10 cellular contexts compared by ENCODE assay signal in genomic region chr6:151291145-151292055, GRCh38. TPM values are rescaled to one million over a fixed set of nuclear protein-coding genes. Genes with fewer than 3 reads are reported as not detected.
DNase-seq lines count a peak whose midpoint lies in the region; ATAC-seq and TF ChIP-seq lines count a peak whose summit lies in the region.
"Had no signal": no experiment of that assay in that cellular context is flagged by ENCODE, and none has a peak within 500 bp of the region (broad histone marks: within the 10 kb centered on the region; RNA-seq: fewer than 3 reads in every experiment).

No MANE protein-coding gene starts in this region.

- dilution Hi-C loops in IMR-90 (cut with HindIII; ENCODE audit: low sequenced_read_pairs, unreplicated experiment) = no loop called here

- BruUV-seq in IMR-90 (replicated peaks; lab: Mats Ljungman, UMichigan) = no TSS peak

- in situ Hi-C loops in IMR-90 (cut with MboI; ENCODE audit: low sequenced_read_pairs) = no loop called here

- H2BK5ac ChIP-seq in IMR-90 (ENCODE audit: low read depth, low read length, poor library complexity, severe bottlenecking) = peak overlapping the region; percentile 86

- H3K9ac ChIP-seq in IMR-90 (ENCODE audit: low read depth, low read length) = peak overlapping the region; percentile 76
- H3K9ac ChIP-seq: KMS-11 had no signal

- H3K79me1 ChIP-seq in IMR-90 (ENCODE audit: low read depth in 1 of 2, low read length in 2 of 2) = peaks cover 3 to 18% of the 10 kb centered on the region in 2 experiments; a peak in 3 of 4 replicates

- peak overlapping the region; percentile 85 for H3K14ac ChIP-seq in IMR-90 (replicated peaks; ENCODE audit: low read depth, low read length)

- H3K4me3 ChIP-seq in IMR-90 (ENCODE audit: insufficient read depth, low read depth, low read length) (no peak overlapping the region), coronary artery (peak overlapping the region; percentile 23), stomach (no peak overlapping the region), SJCRH30 (no peak overlapping the region)

- peak overlapping the region; percentile 87 for H2BK120ac ChIP-seq in IMR-90 (ENCODE audit: low read depth, low read length)

- peaks cover 25% of the 10 kb centered on the region for H3K4me1 ChIP-seq in IMR-90 (ENCODE audit: control insufficient read depth, insufficient read depth, low read length)
- peaks cover 0 to 38% (median 23%) of the 10 kb centered on the region in 4 donors for H3K4me1 ChIP-seq in stomach
- no peaks in the 10 kb centered on the region for H3K4me1 ChIP-seq in SJCRH30

- H3K36me3 ChIP-seq in IMR-90 (ENCODE audit: control insufficient read depth, insufficient read depth, low read length) (no peaks in the 10 kb centered on the region), stomach (no peaks in the 10 kb centered on the region), SJCRH30 (no peaks in the 10 kb centered on the region)

- H2AK9ac ChIP-seq in IMR-90 (replicated peaks; ENCODE audit: low read depth, low read length, poor library complexity) = no peak overlapping the region

- intact Hi-C loops in IMR-90 (cut with micrococcal nuclease) (no loop called here), stomach (cut with DNase I; ENCODE audit: low total_unique reads) (no loop called here)

- peak overlapping the region; percentile 76; the same call in 1 of the 2 replicates for H3K23ac ChIP-seq in IMR-90 (ENCODE audit: low read depth, low read length)

- POLR2A ChIA-PET in IMR-90 (lab: Charles Lee; ENCODE audit: unreplicated experiment) = interaction anchor here (0.6 kb wide), 1 partner anchor 99 kb away, joined by 3 read pairs; no protein-coding TSS in a partner anchor

- peak; percentile 96 for DNase-seq in IMR-90
- DNase-seq in coronary artery (ENCODE audit: low spot score) = peak; percentile 93
- peak; percentile 75 for DNase-seq in kidney tubule cell (ENCODE audit: low spot score)
- DNase-seq in stomach = no peak
- DNase-seq in AG20443 (ENCODE audit: low spot score) = no peak
- no peak for DNase-seq in SJCRH30
- no peak for DNase-seq in omental fat pad (ENCODE audit: low spot score)

- peak; percentile 98 for TF ChIP-seq EP300 in stomach (IDR thresholded peaks at IDR 0.05)

- CTCF ChIA-PET in IMR-90 (lab: Yijun Ruan, JAX) = interaction anchor here (0.8 kb wide), 1 partner anchor 277 kb away, joined by 3 read pairs; no protein-coding TSS in a partner anchor

- no CpG with 5 or more reads among the region's 11 CpGs for WGBS in IMR-90 (ENCODE audit: extremely low coverage in 2 of 2, insufficient read length in 1 of 2), 2 experiments
- whole genome bisulfite sequencing in stomach, 5 donors = 36 to 45% (median 39%) methylated on average over 11 of the region's 11 CpGs

- H2BK15ac ChIP-seq in IMR-90 (ENCODE audit: low read depth, low read length) = peak overlapping the region; percentile 81; the same call in 1 of the 3 replicates

- no peak for TF ChIP-seq POLR2A in IMR-90 (IDR thresholded peaks at IDR 0.05; ENCODE audit: low read depth, low read length)
- no peak for TF ChIP-seq POLR2A in stomach (IDR thresholded peaks at IDR 0.05)

- peak overlapping the region; percentile 87 for H4K5ac ChIP-seq in IMR-90 (ENCODE audit: low read depth, low read length)

- peak overlapping the region; percentile 77 for H2AFZ ChIP-seq in IMR-90 (replicated peaks; ENCODE audit: low read length, poor library complexity)

- H2BK20ac ChIP-seq in IMR-90 (ENCODE audit: low read depth, low read length) = peak overlapping the region; percentile 89

- H3K4ac ChIP-seq in IMR-90 (ENCODE audit: low read depth, low read length) = peak overlapping the region; percentile 82

- H3K9me3 ChIP-seq in IMR-90 (ENCODE audit: control insufficient read depth, insufficient read depth, low read length) = no peaks in the 10 kb centered on the region
- H3K9me3 ChIP-seq in stomach = no peaks in the 10 kb centered on the region
- H3K9me3 ChIP-seq in SJCRH30 (replicated peaks) = no peaks in the 10 kb centered on the region

- no peaks in the 10 kb centered on the region for H3K27me3 ChIP-seq in IMR-90 (ENCODE audit: control insufficient read depth, insufficient read depth, low read length)
- peaks cover 0 to 5% (median 0%) of the 10 kb centered on the region in 3 donors for H3K27me3 ChIP-seq in stomach
- H3K27me3 ChIP-seq in SJCRH30 = no peaks in the 10 kb centered on the region

- TF ChIP-seq CTCF in IMR-90 (conservative IDR thresholded peaks at IDR 0.05; ENCODE audit: low read depth, low read length) (no peak), coronary artery (IDR thresholded peaks at IDR 0.05) (no peak), stomach (IDR thresholded peaks at IDR 0.05) (no peak), omental fat pad (IDR thresholded peaks at IDR 0.05) (no peak)

- no peaks in the 10 kb centered on the region for H4K20me1 ChIP-seq in IMR-90 (ENCODE audit: insufficient read depth, low read length)

- TF ChIP-seq RAD21 in IMR-90 (IDR thresholded peaks at IDR 0.05; ENCODE audit: low read length) = no peak

- peak overlapping the region; percentile 73 to 88 for H4K8ac ChIP-seq in IMR-90 (ENCODE audit: low read depth in 2 of 2, low read length in 2 of 2)

- H3K9me1 ChIP-seq in IMR-90 (ENCODE audit: insufficient read depth, low read length) = peaks cover 10% of the 10 kb centered on the region

- ATAC-seq in IMR-90 (ENCODE audit: low read depth) (peak; percentile 88), GM19328 (IDR thresholded peaks at IDR 0.05; ENCODE audit: unreplicated experiment) (no peak), omental fat pad (ENCODE audit: low FRiP score) (no peak)
- ATAC-seq: activated CD4-positive, CD25-positive, alpha-beta regulatory T cell treated with anti-CD3 and anti-CD28 coated beads, Interleukin-2, amount 50 U/mL, for 24 hours had no signal

- H3K56ac ChIP-seq in IMR-90 (ENCODE audit: extremely low read depth, insufficient read depth, low read length) = peak overlapping the region; percentile 72; the same call in 1 of the 2 replicates

- H3K4me2 ChIP-seq in IMR-90 (ENCODE audit: low read depth, low read length) = peak overlapping the region; percentile 52
- H3K4me2 ChIP-seq: KMS-11 had no signal

- peak overlapping the region; percentile 83 for H2AK5ac ChIP-seq in IMR-90 (ENCODE audit: low read depth, low read length)

- peak overlapping the region; percentile 94 for H3K18ac ChIP-seq in IMR-90 (ENCODE audit: low read depth, low read length)

- peak overlapping the region; percentile 93 for H3K27ac ChIP-seq in IMR-90 (ENCODE audit: insufficient read depth, low read length)
- H3K27ac ChIP-seq in coronary artery = peak overlapping the region; percentile 61 to 87
- peak overlapping the region in 4 of 5 donors; percentile 63 to 91 (median 80) for H3K27ac ChIP-seq in stomach
- H3K27ac ChIP-seq in SJCRH30 = no peak overlapping the region
- H3K27ac ChIP-seq: KMS-11 had no signal

- H4K91ac ChIP-seq in IMR-90 (ENCODE audit: insufficient read depth, low read depth, low read length) = peak overlapping the region; percentile 88

TF ChIP-seq in IMR-90, 13 proteins besides CTCF, POLR2A, EP300 and RAD21:
- TF ChIP-seq MXI1 (IDR thresholded peaks at IDR 0.05; ENCODE audit: borderline replicate concordance, low read depth, low read length) (no peak), ELK1 (IDR thresholded peaks at IDR 0.05; ENCODE audit: borderline replicate concordance, low read depth, low read length) (no peak), RCOR1 (IDR thresholded peaks at IDR 0.05; ENCODE audit: insufficient replicate concordance, low read length) (no peak), SMC3 (IDR thresholded peaks at IDR 0.05; ENCODE audit: low read depth, low read length) (no peak), MAZ (IDR thresholded peaks at IDR 0.05; ENCODE audit: borderline replicate concordance, low read depth, low read length) (no peak), MAFK (IDR thresholded peaks at IDR 0.05; ENCODE audit: low read depth, low read length) (no peak), RFX5 (IDR thresholded peaks at IDR 0.05; ENCODE audit: low read depth, low read length) (no peak), NFE2L2 (IDR thresholded peaks at IDR 0.05; ENCODE audit: low read depth, low read length) (no peak), FOS (IDR thresholded peaks at IDR 0.05; ENCODE audit: low read depth, low read length) (no peak), CEBPB (IDR thresholded peaks at IDR 0.05; ENCODE audit: low read depth, low read length) (no peak), CHD1 (IDR thresholded peaks at IDR 0.05; ENCODE audit: low read depth, low read length) (no peak), BHLHE40 (IDR thresholded peaks at IDR 0.05; ENCODE audit: low read depth, low read length) (no peak), USF2 (IDR thresholded peaks at IDR 0.05; ENCODE audit: low read depth, low read length) (no peak)
TF ChIP-seq in IMR-90: peak in this region for 0.

RNA-seq across cellular contexts. Expression of gene AKAP12, which starts 51.6 kb away (rescaled TPM):
- 118 and 176 TPM in 2 replicates for total RNA-seq in IMR-90 (2012; rRNA removed)
- polyA plus RNA-seq in IMR-90 (2012; rRNA removed) = 50.0 and 56.0 TPM in 2 replicates
- 15.6 and 18.9 TPM in 2 replicates for polyA plus RNA-seq in IMR-90 (2012; cell fraction: cytosol; rRNA removed)
- polyA plus RNA-seq in IMR-90 (2012; cell fraction: nucleus; rRNA removed; ENCODE audit: low replicate concordance) = 14.3 and 102 TPM in 2 replicates
- total RNA-seq in stomach = 100 to 1,000 TPM in 1 of 5 donors, 10 to 100 TPM in 4; 26.2 to 110 (median 44.9) TPM
- 1 to 10 TPM; 4.2 to 8.9 (median 8.0) TPM for polyA plus RNA-seq in stomach
- total RNA-seq in SJCRH30 (2014; rRNA removed; shearing (Covaris generic)) = 63.4 and 70.8 TPM in 2 replicates
- 100 to 1,000 TPM; 151 to 488 (median 216) TPM for total RNA-seq in omental fat pad

Comparison
In these comparisons a context has a peak if more than half of its experiments do, and no peak if none do; other contexts are left out.
1. DNase-seq: peak in IMR-90 (single experiment), coronary artery (single experiment) and kidney tubule cell (single experiment); none in stomach (single experiment), AG20443 (single experiment), SJCRH30 (0 of 2) and omental fat pad (single experiment).